ENCODE assay signal across 8 cellular contexts in genomic region chr10:14904316-14904732, GRCh38. TPM values are rescaled to one million over a fixed set of nuclear protein-coding genes. Genes with fewer than 3 reads are reported as not detected.
A peak's percentile ranks its signal among the peaks of the same experiment; 100 is the strongest.
DNase-seq lines count a peak whose midpoint lies in the region; ATAC-seq and TF ChIP-seq lines count a peak whose summit lies in the region.

No MANE protein-coding gene starts in this region.

- H3K9me3 ChIP-seq in left ventricle myocardium inferior (replicated peaks) = peaks cover 6% of the 10 kb centered on the region

- H3K36me3 ChIP-seq in left ventricle myocardium inferior = peaks cover 42% of the 10 kb centered on the region

- H3K4me3 ChIP-seq in left ventricle myocardium inferior = no peak overlapping the region

- ATAC-seq in Right ventricle myocardium inferior (no peak), GM19463 (IDR thresholded peaks at IDR 0.05; ENCODE audit: unreplicated experiment) (no peak), HG03025 (IDR thresholded peaks at IDR 0.05; ENCODE audit: low FRiP score, unreplicated experiment) (no peak)

- H3K4me1 ChIP-seq in left ventricle myocardium inferior = no peaks in the 10 kb centered on the region

- no peaks in the 10 kb centered on the region for H3K27me3 ChIP-seq in left ventricle myocardium inferior (ENCODE audit: low read depth)

- H3K27ac ChIP-seq in left ventricle myocardium inferior (replicated peaks) = no peak overlapping the region

- TF ChIP-seq CTCF in left ventricle myocardium inferior (IDR thresholded peaks at IDR 0.05; ENCODE audit: borderline replicate concordance) = peak; percentile 63

- intact Hi-C loops in left ventricle myocardium inferior (cut with micrococcal nuclease) (no loop called here), Right ventricle myocardium inferior (cut with DNase I) (no loop called here)

- DNase-seq in left ventricle myocardium inferior = no peak
- no peak for DNase-seq in Right ventricle myocardium inferior (ENCODE audit: missing footprints)
- peak; percentile 37 for DNase-seq in HT-29 (ENCODE audit: low spot score)
- peak; percentile 12 for DNase-seq in activated CD4-positive, alpha-beta T cell treated with anti-CD3 and anti-CD28 coated beads, Interleukin-2, amount 50 U/mL, for 1 hour
- peak; percentile 28 for DNase-seq in iPS-NIHi7 (ENCODE audit: extremely low spot score)
- no peak for DNase-seq in GM19240 (ENCODE audit: insufficient read length, low spot score)

RNA-seq across cellular contexts. Expression of gene SUV39H2, which starts 25.7 kb away (rescaled TPM):
- total RNA-seq in left ventricle myocardium inferior (4.8 TPM), Right ventricle myocardium inferior (4.9 TPM)
- 8.2 and 11.8 TPM in 2 replicates for total RNA-seq in HT-29 (2014; rRNA removed; shearing (Covaris generic))

RNA-seq across cellular contexts. Expression of gene DCLRE1C, which starts 49.6 kb away (rescaled TPM):
- total RNA-seq in left ventricle myocardium inferior = 3.0 TPM
- 4.2 TPM for total RNA-seq in Right ventricle myocardium inferior
- total RNA-seq in HT-29 (2014; rRNA removed; shearing (Covaris generic)) = 6.7 and 8.6 TPM in 2 replicates

RNA-seq across cellular contexts. Expression of gene MEIG1, which starts 54.9 kb away (rescaled TPM):
- total RNA-seq in left ventricle myocardium inferior (not detected), Right ventricle myocardium inferior (not detected)
- total RNA-seq in HT-29 (2014; rRNA removed; shearing (Covaris generic)) = not detected in 2 replicates

Comparison
In these comparisons a context has a peak if more than half of its experiments do, and no peak if none do; other contexts are left out.
1. DNase-seq: peak in HT-29 (single experiment), activated CD4-positive, alpha-beta T cell treated with anti-CD3 and anti-CD28 coated beads, Interleukin-2, amount 50 U/mL, for 1 hour (single experiment) and iPS-NIHi7 (single experiment); none in left ventricle myocardium inferior (single experiment), Right ventricle myocardium inferior (single experiment) and GM19240 (single experiment).